Comparison of ENCODE assay signal across 18 cellular contexts in the genomic region with DNA sequence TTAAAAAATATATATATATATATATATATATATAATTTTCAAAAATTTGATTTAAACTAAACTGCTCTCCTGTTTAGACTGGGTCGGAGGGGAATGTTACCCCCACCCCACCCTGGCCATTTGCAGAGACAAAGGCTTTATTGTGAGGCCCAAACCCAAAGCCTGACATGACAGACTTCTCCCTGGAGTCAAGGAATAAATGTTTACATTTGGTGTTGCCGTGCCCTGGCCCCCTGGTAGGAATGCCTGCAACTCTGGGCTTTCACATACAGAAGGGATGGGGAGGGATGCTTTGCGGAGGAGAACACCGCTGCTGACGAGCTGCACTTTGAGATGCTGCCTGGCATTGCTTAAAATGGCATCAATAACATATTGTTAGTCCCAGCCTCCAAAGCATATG. TPM values are rescaled to one million over a fixed set of nuclear protein-coding genes. Genes with fewer than 3 reads are reported as not detected.
DNase-seq lines count a peak whose midpoint lies in the region; ATAC-seq and TF ChIP-seq lines count a peak whose summit lies in the region.
"Had no signal": no experiment of that assay in that cellular context is flagged by ENCODE, and none has a peak within 500 bp of the region (broad histone marks: within the 10 kb centered on the region; RNA-seq: fewer than 3 reads in every experiment).

No MANE protein-coding gene starts in this region.

- H3K27ac Mint-ChIP-seq in WTC11, result no peak overlapping the region

- ATAC-seq in WTC11, result 0 out of 2 replicates have a peak, but pooled peaks have one; percentile 32

- H2AFZ ChIP-seq in hepatocyte (no peak overlapping the region), neuronal stem cell (ENCODE audit: low read length) (no peak overlapping the region)
- H2AFZ ChIP-seq: PC-9 had no signal

- H2AK5ac ChIP-seq in neuronal stem cell (ENCODE audit: low read depth, low read length), result no peak overlapping the region

- CTCF ChIA-PET in WTC11 (lab: Charles Lee), result interaction anchor here (1.0 kb wide), 1 partner anchor 11 kb away, joined by 3 read pairs; no protein-coding TSS in a partner anchor

- TF ChIP-seq CTCF in WTC11 (IDR thresholded peaks at IDR 0.05) (no peak), hepatocyte (IDR thresholded peaks at IDR 0.05; ENCODE audit: poor library complexity) (no peak)

- H3K4me3 ChIP-seq in hepatocyte (no peak overlapping the region), neuronal stem cell (ENCODE audit: low read length in 2 of 2) (no peak overlapping the region)
- no peak overlapping the region for H3K4me3 ChIP-seq in effector memory CD4-positive, alpha-beta T cell (ENCODE audit: insufficient read depth, low read depth, low read length, poor library complexity, severe bottlenecking)
- H3K4me3 ChIP-seq: HAP-1, MG63, PC-9 had no signal

- H3K9me3 Mint-ChIP-seq in WTC11, result peaks cover 6% of the 10 kb centered on the region; the same call in 1 of the 2 replicates

- H3K9me3 ChIP-seq in hepatocyte (ENCODE audit: low read depth), result no peaks in the 10 kb centered on the region
- no peaks in the 10 kb centered on the region for H3K9me3 ChIP-seq in effector memory CD4-positive, alpha-beta T cell (ENCODE audit: control insufficient read depth, low read length)
- H3K9me3 ChIP-seq in neuronal stem cell (replicated peaks in 1 of 2; ENCODE audit: control insufficient read depth in 2 of 2, insufficient read depth in 1 of 2, low read depth in 1 of 2, low read length in 2 of 2), result peaks cover 0 to 2% of the 10 kb centered on the region in 2 donors
- H3K9me3 ChIP-seq: HAP-1, MG63 had no signal

- H3K36me3 ChIP-seq in hepatocyte (replicated peaks; ENCODE audit: insufficient read depth, low read depth) (no peaks in the 10 kb centered on the region), neuronal stem cell (replicated peaks in 1 of 2; ENCODE audit: control insufficient read depth in 2 of 2, insufficient read depth in 2 of 2, low read length in 2 of 2) (no peaks in the 10 kb centered on the region)
- no peaks in the 10 kb centered on the region for H3K36me3 ChIP-seq in effector memory CD4-positive, alpha-beta T cell (ENCODE audit: control insufficient read depth, insufficient read depth, low read length)
- H3K36me3 ChIP-seq: HAP-1, MG63 had no signal

- H3K9ac ChIP-seq in neuronal stem cell (ENCODE audit: low read depth, low read length, poor library complexity), result no peak overlapping the region

- no peak overlapping the region for H3K14ac ChIP-seq in neuronal stem cell (ENCODE audit: low read length)

- no peak overlapping the region for H2BK5ac ChIP-seq in neuronal stem cell (ENCODE audit: low read length)

- no peak overlapping the region for H2BK15ac ChIP-seq in neuronal stem cell (ENCODE audit: low read length)

- 39% methylated on average over 5 of the region's 5 CpGs for WGBS in hepatocyte (ENCODE audit: low lambda C conversion rate, missing lambda C conversion rate)
- no CpG with 5 or more reads among the region's 5 CpGs for WGBS in neuronal stem cell (ENCODE audit: extremely low coverage in 2 of 2, insufficient read length in 2 of 2, insufficient replicate concordance in 1 of 2), 2 donors

- no peak overlapping the region for H4K91ac ChIP-seq in neuronal stem cell (ENCODE audit: low read depth, low read length, poor library complexity)

- H2BK12ac ChIP-seq in neuronal stem cell (ENCODE audit: low read length), result no peak overlapping the region

- H3K4ac ChIP-seq in neuronal stem cell (ENCODE audit: low read length), result no peak overlapping the region

- H3K23ac ChIP-seq in neuronal stem cell (ENCODE audit: low read depth, low read length, poor library complexity), result no peak overlapping the region

- no peak overlapping the region for H2BK120ac ChIP-seq in neuronal stem cell (ENCODE audit: low read depth, low read length)

- no peak overlapping the region for H3K4me3 Mint-ChIP-seq in WTC11

- H3K4me1 ChIP-seq in hepatocyte (ENCODE audit: insufficient read depth) (peaks cover 9% of the 10 kb centered on the region), neuronal stem cell (ENCODE audit: control insufficient read depth in 2 of 2, insufficient read depth in 1 of 2, low read depth in 1 of 2, low read length in 2 of 2) (peaks cover 8 to 11% of the 10 kb centered on the region in 2 donors)
- H3K4me1 ChIP-seq in effector memory CD4-positive, alpha-beta T cell (ENCODE audit: control insufficient read depth, insufficient read depth, low read length, poor library complexity, severe bottlenecking), result no peaks in the 10 kb centered on the region

- no peaks in the 10 kb centered on the region for H3K9me2 ChIP-seq in hepatocyte (replicated peaks; ENCODE audit: insufficient read depth)

- H3K79me2 ChIP-seq in hepatocyte, result no peaks in the 10 kb centered on the region

- DNase-seq in D341Med (ENCODE audit: low spot score), result peak; percentile 25
- DNase-seq in WTC11 (ENCODE audit: low spot score), result no peak
- DNase-seq in hepatocyte (ENCODE audit: low spot score), result no peak
- DNase-seq in pons (ENCODE audit: low spot score), result peak; percentile 64
- DNase-seq in effector memory CD4-positive, alpha-beta T cell, result no peak
- DNase-seq in NCI-H226, result no peak
- DNase-seq in DMS79 (lab: John Stamatoyannopoulos, UW), result no peak
- no peak for DNase-seq in neuronal stem cell (ENCODE audit: low spot score)
- DNase-seq: C1 segment of cervical spinal cord, EL, MG63, NCI-H1092, NCI-H1694 treated with DMSO at 0.1 percent for 48 hours, NCI-H2107, NCI-H774, PC-9 had no signal

- H3K27ac ChIP-seq in hepatocyte (no peak overlapping the region), neuronal stem cell (replicated peaks; ENCODE audit: low read length) (no peak overlapping the region)
- H3K27ac ChIP-seq in effector memory CD4-positive, alpha-beta T cell (ENCODE audit: insufficient read depth, low read length, poor library complexity, severe bottlenecking), result no peak overlapping the region
- H3K27ac ChIP-seq: PC-9 had no signal

- H3K27me3 Mint-ChIP-seq in WTC11 (ENCODE audit: low read depth), result no peaks in the 10 kb centered on the region; the same call in 1 of the 2 replicates

- H4K20me1 ChIP-seq in hepatocyte (ENCODE audit: insufficient read depth, poor library complexity, severe bottlenecking), result no peaks in the 10 kb centered on the region

- no peak overlapping the region for H3K18ac ChIP-seq in neuronal stem cell (ENCODE audit: low read length)

- no peaks in the 10 kb centered on the region for H3K79me1 ChIP-seq in neuronal stem cell (ENCODE audit: low read depth, low read length)

- no peaks in the 10 kb centered on the region for H3K36me3 Mint-ChIP-seq in WTC11

- H4K8ac ChIP-seq in neuronal stem cell (ENCODE audit: low read depth, low read length), result no peak overlapping the region

- POLR2A ChIA-PET in WTC11 (lab: Charles Lee), result no interaction called here

- peaks cover 14% of the 10 kb centered on the region for H3K27me3 ChIP-seq in hepatocyte
- H3K27me3 ChIP-seq in effector memory CD4-positive, alpha-beta T cell (replicated peaks; ENCODE audit: control insufficient read depth, insufficient read depth, low read length, poor library complexity, severe bottlenecking), result no peaks in the 10 kb centered on the region
- no peaks in the 10 kb centered on the region for H3K27me3 ChIP-seq in neuronal stem cell (ENCODE audit: control insufficient read depth in 3 of 3, insufficient read depth in 3 of 3, low read depth in 1 of 3, low read length in 3 of 3)
- H3K27me3 ChIP-seq: MG63 had no signal

- H3K4me1 Mint-ChIP-seq in WTC11, result peaks cover 12% of the 10 kb centered on the region

- H3K4me2 ChIP-seq in hepatocyte, result peak overlapping the region; percentile 22
- H3K4me2 ChIP-seq in neuronal stem cell (ENCODE audit: insufficient read depth, low read length, poor library complexity, severe bottlenecking), result no peak overlapping the region
- H3K4me2 ChIP-seq: PC-9 had no signal

TF ChIP-seq in WTC11, 78 proteins besides CTCF, POLR2A, EP300 and RAD21 (continues in another document):
- no peak for TF ChIP-seq PRRX2 (CRISPR knock-in tag; IDR thresholded peaks at IDR 0.05)
- TF ChIP-seq, protein P1, sequence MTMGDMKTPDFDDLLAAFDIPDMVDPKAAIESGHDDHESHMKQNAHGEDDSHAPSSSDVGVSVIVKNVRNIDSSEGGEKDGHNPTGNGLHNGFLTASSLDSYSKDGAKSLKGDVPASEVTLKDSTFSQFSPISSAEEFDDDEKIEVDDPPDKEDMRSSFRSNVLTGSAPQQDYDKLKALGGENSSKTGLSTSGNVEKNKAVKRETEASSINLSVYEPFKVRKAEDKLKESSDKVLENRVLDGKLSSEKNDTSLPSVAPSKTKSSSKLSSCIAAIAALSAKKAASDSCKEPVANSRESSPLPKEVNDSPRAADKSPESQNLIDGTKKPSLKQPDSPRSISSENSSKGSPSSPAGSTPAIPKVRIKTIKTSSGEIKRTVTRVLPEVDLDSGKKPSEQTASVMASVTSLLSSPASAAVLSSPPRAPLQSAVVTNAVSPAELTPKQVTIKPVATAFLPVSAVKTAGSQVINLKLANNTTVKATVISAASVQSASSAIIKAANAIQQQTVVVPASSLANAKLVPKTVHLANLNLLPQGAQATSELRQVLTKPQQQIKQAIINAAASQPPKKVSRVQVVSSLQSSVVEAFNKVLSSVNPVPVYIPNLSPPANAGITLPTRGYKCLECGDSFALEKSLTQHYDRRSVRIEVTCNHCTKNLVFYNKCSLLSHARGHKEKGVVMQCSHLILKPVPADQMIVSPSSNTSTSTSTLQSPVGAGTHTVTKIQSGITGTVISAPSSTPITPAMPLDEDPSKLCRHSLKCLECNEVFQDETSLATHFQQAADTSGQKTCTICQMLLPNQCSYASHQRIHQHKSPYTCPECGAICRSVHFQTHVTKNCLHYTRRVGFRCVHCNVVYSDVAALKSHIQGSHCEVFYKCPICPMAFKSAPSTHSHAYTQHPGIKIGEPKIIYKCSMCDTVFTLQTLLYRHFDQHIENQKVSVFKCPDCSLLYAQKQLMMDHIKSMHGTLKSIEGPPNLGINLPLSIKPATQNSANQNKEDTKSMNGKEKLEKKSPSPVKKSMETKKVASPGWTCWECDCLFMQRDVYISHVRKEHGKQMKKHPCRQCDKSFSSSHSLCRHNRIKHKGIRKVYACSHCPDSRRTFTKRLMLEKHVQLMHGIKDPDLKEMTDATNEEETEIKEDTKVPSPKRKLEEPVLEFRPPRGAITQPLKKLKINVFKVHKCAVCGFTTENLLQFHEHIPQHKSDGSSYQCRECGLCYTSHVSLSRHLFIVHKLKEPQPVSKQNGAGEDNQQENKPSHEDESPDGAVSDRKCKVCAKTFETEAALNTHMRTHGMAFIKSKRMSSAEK (CRISPR knock-in tag; IDR thresholded peaks at IDR 0.05; ENCODE audit: borderline replicate concordance), result no peak

RNA-seq across cellular contexts. Expression of a gene that starts 30.6 kb away (rescaled TPM):
- total RNA-seq in WTC11 (2021) (0.34 to 0.37 TPM (median 0.35 TPM) in 3 replicates), hepatocyte (6.5 and 7.5 TPM in 2 replicates)
- 3.6 and 4.1 TPM in 2 replicates for polyA plus RNA-seq in hepatocyte
- polyA plus RNA-seq in neuronal stem cell (2013, experiment 1 of 2), result 0.35 TPM
- polyA plus RNA-seq in neuronal stem cell (2013, experiment 2 of 2), result 0.44 TPM
- total RNA-seq: HT-29, PC-9 had no signal

Comparison
In these comparisons a context has a peak if more than half of its experiments do, and no peak if none do; other contexts are left out.
1. DNase-seq: peak in D341Med (single experiment) and pons (single experiment); none in WTC11 (single experiment), hepatocyte (single experiment), effector memory CD4-positive, alpha-beta T cell (0 of 3), NCI-H226 (single experiment), DMS79 (single experiment) and neuronal stem cell (single experiment).